ENCODE assay signal across 1 cellular context in genomic region chr2:237474931-237475703, GRCh38.
TF ChIP-seq lines count a peak whose summit lies in the region.

No MANE protein-coding gene starts in this region.

TF ChIP-seq in HepG2, 621 proteins besides CTCF, POLR2A, EP300 and RAD21 (continued from another document and continues in another):
- no peak for TF ChIP-seq THAP9 (CRISPR knock-in tag; IDR thresholded peaks at IDR 0.05; ENCODE audit: borderline replicate concordance)
- no peak for TF ChIP-seq TFAP4 (IDR thresholded peaks at IDR 0.05; ENCODE audit: borderline replicate concordance, low read depth)
- TF ChIP-seq KDM6A (CRISPR knock-in tag; IDR thresholded peaks at IDR 0.05; ENCODE audit: low read depth) = no peak
- 0 out of 2 replicates have a peak, but pooled peaks have one; percentile 8 for TF ChIP-seq RERE (CRISPR knock-in tag; IDR thresholded peaks at IDR 0.05; ENCODE audit: low read depth)
- TF ChIP-seq ZNF652 (CRISPR knock-in tag; IDR thresholded peaks at IDR 0.05; ENCODE audit: borderline replicate concordance, low read depth) = no peak
- TF ChIP-seq RELA (CRISPR knock-in tag; IDR thresholded peaks at IDR 0.05) = no peak
- TF ChIP-seq HDAC1 (CRISPR knock-in tag; IDR thresholded peaks at IDR 0.05) = peak; percentile 70
- TF ChIP-seq ZNF543 (CRISPR knock-in tag; IDR thresholded peaks at IDR 0.05) = 0 out of 2 replicates have a peak, but pooled peaks have one; percentile 56
- peak; percentile 57; the same call in 1 of the 2 replicates for TF ChIP-seq ZNF788 (CRISPR knock-in tag; IDR thresholded peaks at IDR 0.05; ENCODE audit: borderline replicate concordance)
- TF ChIP-seq SOX5 (CRISPR knock-in tag; IDR thresholded peaks at IDR 0.05; ENCODE audit: borderline replicate concordance) = no peak
- TF ChIP-seq ZNF703 (CRISPR knock-in tag; IDR thresholded peaks at IDR 0.05; ENCODE audit: borderline replicate concordance) = peak; percentile 80; the same call in 1 of the 2 replicates
- TF ChIP-seq ZNF296 (CRISPR knock-in tag; conservative IDR thresholded peaks at IDR 0.05) = peak; percentile 5; the same call in 1 of the 2 replicates
- 0 out of 2 replicates have a peak, but pooled peaks have one; percentile 14 for TF ChIP-seq ZNF766 (CRISPR knock-in tag; IDR thresholded peaks at IDR 0.05; ENCODE audit: borderline replicate concordance)
- TF ChIP-seq NR2F2 (IDR thresholded peaks at IDR 0.05; ENCODE audit: borderline replicate concordance, low read depth) = no peak; the same call in 1 of the 2 replicates
- peak; percentile 60; the same call in 1 of the 2 replicates for TF ChIP-seq ZBED4 (CRISPR knock-in tag; IDR thresholded peaks at IDR 0.05; ENCODE audit: borderline replicate concordance)
- TF ChIP-seq ZBTB21 (CRISPR knock-in tag; IDR thresholded peaks at IDR 0.05) = peak; percentile 40; the same call in 1 of the 2 replicates
- TF ChIP-seq SALL1 (CRISPR knock-in tag; IDR thresholded peaks at IDR 0.05) = peak; percentile 46; the same call in 1 of the 2 replicates
- peak; percentile 97 for TF ChIP-seq ZMYM4 (CRISPR knock-in tag; IDR thresholded peaks at IDR 0.05)
- no peak for TF ChIP-seq HIVEP1 (CRISPR knock-in tag; IDR thresholded peaks at IDR 0.05)
- peak; percentile 52; the same call in 1 of the 2 replicates for TF ChIP-seq ZNF710 (CRISPR knock-in tag; IDR thresholded peaks at IDR 0.05; ENCODE audit: borderline replicate concordance)
- no peak for TF ChIP-seq ATRX (CRISPR knock-in tag; IDR thresholded peaks at IDR 0.05; ENCODE audit: borderline replicate concordance)
- TF ChIP-seq ZSCAN30 (CRISPR knock-in tag; IDR thresholded peaks at IDR 0.05) = no peak
- TF ChIP-seq RFXAP (CRISPR knock-in tag; IDR thresholded peaks at IDR 0.05; ENCODE audit: borderline replicate concordance) = peak; percentile 52; the same call in 1 of the 2 replicates
- TF ChIP-seq ZNF850 (CRISPR knock-in tag; conservative IDR thresholded peaks at IDR 0.05) = no peak
- no peak for TF ChIP-seq ZNF512B (CRISPR knock-in tag; IDR thresholded peaks at IDR 0.05; ENCODE audit: borderline replicate concordance)
- TF ChIP-seq ZNF746 (CRISPR knock-in tag; IDR thresholded peaks at IDR 0.05) = peak; percentile 13
- TF ChIP-seq TBL1XR1 (IDR thresholded peaks at IDR 0.05; ENCODE audit: borderline replicate concordance, low read length, partially characterized antibody) = no peak
- peak; percentile 83 for TF ChIP-seq ZC3H13 (CRISPR knock-in tag; IDR thresholded peaks at IDR 0.05)
- no peak for TF ChIP-seq JUND (CRISPR knock-in tag; IDR thresholded peaks at IDR 0.05)
- TF ChIP-seq SRSF4 (IDR thresholded peaks at IDR 0.05; ENCODE audit: low read depth, low read length, poor library complexity, severe bottlenecking) = no peak
- peak; percentile 52 for TF ChIP-seq ZSCAN31 (CRISPR knock-in tag; IDR thresholded peaks at IDR 0.05; ENCODE audit: low read depth)
- no peak for TF ChIP-seq GATA4 (IDR thresholded peaks at IDR 0.05; ENCODE audit: borderline replicate concordance, low read depth)
- TF ChIP-seq RFX3 (CRISPR knock-in tag; IDR thresholded peaks at IDR 0.05) = no peak
- TF ChIP-seq DNMT3B (CRISPR knock-in tag; conservative IDR thresholded peaks at IDR 0.05) = no peak
- TF ChIP-seq THAP7 (CRISPR knock-in tag; IDR thresholded peaks at IDR 0.05) = peak; percentile 42; the same call in 1 of the 2 replicates
- TF ChIP-seq MBNL3 (CRISPR knock-in tag; conservative IDR thresholded peaks at IDR 0.05) = no peak
- no peak for TF ChIP-seq CEBPB (IDR thresholded peaks at IDR 0.05; ENCODE audit: borderline replicate concordance, low read depth, low read length)
- peak; percentile 64; the same call in 1 of the 2 replicates for TF ChIP-seq ZBTB14 (CRISPR knock-in tag; IDR thresholded peaks at IDR 0.05)
- peak; percentile 80; the same call in 1 of the 2 replicates for TF ChIP-seq KAT8 (CRISPR knock-in tag; IDR thresholded peaks at IDR 0.05)
- TF ChIP-seq ZNF616 (CRISPR knock-in tag; IDR thresholded peaks at IDR 0.05; ENCODE audit: low read depth) = no peak
